In the genomic region with DNA sequence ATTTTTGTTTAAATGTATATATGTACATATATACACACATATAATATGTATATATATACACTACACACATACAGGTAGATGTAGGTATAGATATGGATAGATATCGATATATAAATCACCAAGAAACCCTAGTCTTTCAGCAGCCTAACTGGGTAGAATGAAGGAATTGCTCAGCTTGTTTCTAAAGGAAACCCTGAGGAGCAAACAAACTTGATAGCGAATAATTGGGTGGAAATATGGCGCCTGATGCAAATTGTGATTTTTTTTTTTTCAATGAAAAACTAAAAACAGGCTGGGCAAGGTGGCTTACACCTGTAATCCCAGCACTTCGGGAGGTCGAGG, we compare ENCODE assay signal across 9 cellular contexts. TPM values are rescaled to one million over a fixed set of nuclear protein-coding genes. Genes with fewer than 3 reads are reported as not detected.
DNase-seq lines count a peak whose midpoint lies in the region; ATAC-seq, FAIRE-seq and TF ChIP-seq lines count a peak whose summit lies in the region.
"Had no signal": no experiment of that assay in that cellular context is flagged by ENCODE, and none has a peak within 500 bp of the region (broad histone marks: within the 10 kb centered on the region; RNA-seq: fewer than 3 reads in every experiment).

No MANE protein-coding gene starts in this region.

- H3K4me3 Mint-ChIP-seq in CD4-positive, alpha-beta T cell = peak overlapping the region; percentile 83
- H3K4me3 Mint-ChIP-seq in central memory CD8-positive, alpha-beta T cell = peak overlapping the region; percentile 84
- H3K4me3 Mint-ChIP-seq in neural progenitor cell = peak overlapping the region; percentile 99

- peak; percentile 8 for ATAC-seq in CD4-positive, alpha-beta T cell (ENCODE audit: poor library complexity)
- ATAC-seq in central memory CD8-positive, alpha-beta T cell (replicated peaks; ENCODE audit: extremely low read depth, poor library complexity, severe bottlenecking) = peak; percentile 13
- no peak for ATAC-seq in GM18867 (IDR thresholded peaks at IDR 0.05; ENCODE audit: unreplicated experiment)

- H3K36me3 Mint-ChIP-seq in CD4-positive, alpha-beta T cell (ENCODE audit: low read depth) = no peaks in the 10 kb centered on the region
- H3K36me3 Mint-ChIP-seq in central memory CD8-positive, alpha-beta T cell (ENCODE audit: insufficient read depth) = no peaks in the 10 kb centered on the region
- peaks cover 10% of the 10 kb centered on the region for H3K36me3 Mint-ChIP-seq in neural progenitor cell

- no peaks in the 10 kb centered on the region for H3K36me3 ChIP-seq in KMS-11 (ENCODE audit: insufficient read depth)
- H3K36me3 ChIP-seq in neural progenitor cell = peaks cover 13% of the 10 kb centered on the region

- peak overlapping the region; percentile 52; the same call in 1 of the 2 replicates for H2AFZ ChIP-seq in KMS-11 (ENCODE audit: low read depth)
- H2AFZ ChIP-seq in neural progenitor cell (replicated peaks) = no peak overlapping the region

- no peaks in the 10 kb centered on the region for H4K20me1 ChIP-seq in KMS-11 (ENCODE audit: insufficient read depth)
- H4K20me1 ChIP-seq in neural progenitor cell (ENCODE audit: low read depth) = no peaks in the 10 kb centered on the region

- peaks cover 56% of the 10 kb centered on the region for H3K27me3 Mint-ChIP-seq in CD4-positive, alpha-beta T cell
- peaks cover 54% of the 10 kb centered on the region for H3K27me3 Mint-ChIP-seq in central memory CD8-positive, alpha-beta T cell
- peaks cover 3% of the 10 kb centered on the region for H3K27me3 Mint-ChIP-seq in neural progenitor cell (ENCODE audit: insufficient read depth, low read depth)

- peaks cover 41% of the 10 kb centered on the region for H3F3A ChIP-seq in neural progenitor cell (ENCODE audit: low read depth)

- POLR2A ChIA-PET in CD4-positive, alpha-beta T cell (lab: Charles Lee) = no interaction called here

- H3K9ac ChIP-seq in KMS-11 = no peak overlapping the region
- H3K9ac ChIP-seq in neural progenitor cell = no peak overlapping the region

- H3K4me1 ChIP-seq in KMS-11 (ENCODE audit: low read depth, poor library complexity, severe bottlenecking) (peaks cover 3% of the 10 kb centered on the region), neural progenitor cell (peaks cover 8% of the 10 kb centered on the region)

- intact Hi-C loops in CD4-positive, alpha-beta T cell (cut with DNase I, micrococcal nuclease) = loop anchor here (2.0 to 10.0 kb wide), 4 partner anchors 332 to 712 kb away; no protein-coding TSS in a partner anchor

- no peak for DNase-seq in CD4-positive, alpha-beta T cell
- no peak for DNase-seq in central memory CD8-positive, alpha-beta T cell (ENCODE audit: low spot score in 2 of 2)
- no peak for DNase-seq in neural progenitor cell (ENCODE audit: low spot score)
- no peak for DNase-seq in D721Med (ENCODE audit: insufficient read length, low spot score)
- DNase-seq in KG1 (lab: John Stamatoyannopoulos, UW) = no peak

- no peaks in the 10 kb centered on the region for H3K79me2 ChIP-seq in KMS-11 (ENCODE audit: insufficient read depth, low read depth)
- H3K79me2 ChIP-seq in neural progenitor cell (ENCODE audit: low read depth) = peaks cover 23% of the 10 kb centered on the region

- H3K4me1 Mint-ChIP-seq in CD4-positive, alpha-beta T cell (ENCODE audit: low read depth) = peaks cover 11% of the 10 kb centered on the region
- H3K4me1 Mint-ChIP-seq in central memory CD8-positive, alpha-beta T cell = peaks cover 12% of the 10 kb centered on the region
- peaks cover 11% of the 10 kb centered on the region for H3K4me1 Mint-ChIP-seq in neural progenitor cell

- FAIRE-seq in D721Med (lab: Jason Lieb, UNC) = no peak
- FAIRE-seq: frontal cortex had no signal

- H3K9me3 Mint-ChIP-seq in CD4-positive, alpha-beta T cell = no peaks in the 10 kb centered on the region
- no peaks in the 10 kb centered on the region for H3K9me3 Mint-ChIP-seq in central memory CD8-positive, alpha-beta T cell
- H3K9me3 Mint-ChIP-seq in neural progenitor cell = peaks cover 8% of the 10 kb centered on the region

- TF ChIP-seq CTCF in CD4-positive, alpha-beta T cell (IDR thresholded peaks at IDR 0.05) = peak; percentile 68
- TF ChIP-seq CTCF in KMS-11 (conservative IDR thresholded peaks at IDR 0.05; ENCODE audit: low read depth, low read length) = no peak; the same call in 1 of the 2 replicates
- no peak for TF ChIP-seq CTCF in neural progenitor cell (IDR thresholded peaks at IDR 0.05)
- no peak for TF ChIP-seq CTCF in D721Med (IDR thresholded peaks at IDR 0.05; ENCODE audit: insufficient read depth, missing control alignments)

- no peak overlapping the region for H3K4me3 ChIP-seq in KMS-11 (IDR thresholded peaks at IDR 0.05; ENCODE audit: insufficient read depth, low read depth, low read length)
- peak overlapping the region; percentile 65 for H3K4me3 ChIP-seq in neural progenitor cell

- H3K27ac ChIP-seq in CD4-positive, alpha-beta T cell (ENCODE audit: low read depth, low read length) = no peak overlapping the region
- no peak overlapping the region for H3K27ac ChIP-seq in KMS-11
- peak overlapping the region; percentile 100 for H3K27ac ChIP-seq in neural progenitor cell

- H3K27ac Mint-ChIP-seq in CD4-positive, alpha-beta T cell = no peak overlapping the region
- no peak overlapping the region for H3K27ac Mint-ChIP-seq in central memory CD8-positive, alpha-beta T cell (ENCODE audit: low read depth)
- peak overlapping the region; percentile 99 for H3K27ac Mint-ChIP-seq in neural progenitor cell

- peaks cover 44% of the 10 kb centered on the region for H3K27me3 ChIP-seq in CD4-positive, alpha-beta T cell (ENCODE audit: control insufficient read depth, insufficient read depth, low read length)
- H3K27me3 ChIP-seq in KMS-11 (ENCODE audit: insufficient read depth, low read depth) (no peaks in the 10 kb centered on the region), neural progenitor cell (no peaks in the 10 kb centered on the region)

- CTCF ChIA-PET in CD4-positive, alpha-beta T cell (lab: Charles Lee) = interaction anchor here (0.5 to 2.1 kb wide), 6 partner anchors 11 to 211 kb away, joined by 3 to 11 read pairs (median 4); no protein-coding TSS in a partner anchor

- H3K4me2 ChIP-seq in KMS-11 = peak overlapping the region; percentile 19; the same call in 1 of the 2 replicates
- peak overlapping the region; percentile 94 for H3K4me2 ChIP-seq in neural progenitor cell

- no peaks in the 10 kb centered on the region for H3K9me3 ChIP-seq in CD4-positive, alpha-beta T cell (ENCODE audit: control insufficient read depth, low read length)
- H3K9me3 ChIP-seq in neural progenitor cell (ENCODE audit: low read depth) = no peaks in the 10 kb centered on the region

RNA-seq across cellular contexts. Expression of gene CCDC177, which starts 0.3 kb away (rescaled TPM):
- not detected for total RNA-seq in CD4-positive, alpha-beta T cell
- total RNA-seq in neural progenitor cell (ENCODE audit: low replicate concordance) = 8.6 and 19.7 TPM in 2 replicates
- total RNA-seq: LHCN-M2 had no signal

RNA-seq across cellular contexts. Expression of gene SUSD6, which starts 36.5 kb away (rescaled TPM):
- 10 to 100 TPM; 93.7 to 95.1 TPM for total RNA-seq in CD4-positive, alpha-beta T cell
- total RNA-seq in neural progenitor cell (ENCODE audit: low replicate concordance) = 6.3 and 9.2 TPM in 2 replicates
